ENCODE assay signal across 20 cellular contexts in genomic region chr4:152620915-152621314, GRCh38.
"Had no signal": no experiment of that assay in that cellular context is flagged by ENCODE, and none has a peak within 500 bp of the region (broad histone marks: within the 10 kb centered on the region; RNA-seq: fewer than 3 reads in every experiment).

No MANE protein-coding gene starts in this region.

- DNase-seq: activated CD4-positive, alpha-beta T cell treated with anti-CD3 and anti-CD28 coated beads, Interleukin-2, amount 10 ng/mL, durations not matched to agents 7 days and 5 days; activated CD8-positive, alpha-beta T cell treated with anti-CD3 and anti-CD28 coated beads, Interleukin-2, amount 10 ng/mL, durations not matched to agents 7 days and 5 days; activated effector memory CD4-positive, alpha-beta T cell treated with Interleukin-2 at 50 U/mL for 16 hours; activated naive CD4-positive, alpha-beta T cell treated with anti-CD3 and anti-CD28 coated beads, Interleukin-2, amount 10 ng/mL, durations not matched to agents 7 days and 5 days; activated T-cell treated with anti-CD3 and anti-CD28 coated beads, Interleukin-2, amount 50 U/mL, for 48 hours; cortex of kidney; effector CD8-positive, alpha-beta T cell; foreskin melanocyte; left lung; naive B cell; stimulated activated CD4-positive, alpha-beta T cell treated with anti-CD3 and anti-CD28 coated beads, Interleukin-12 subunit alpha, Interleukin-12 subunit beta, amount 100 ng/mL, for 4 hours; stimulated activated CD4-positive, alpha-beta T cell treated with anti-CD3 and anti-CD28 coated beads, Interleukin-1b, Interleukin-23, amount 100 ng/mL, for 48 hours; stimulated activated CD8-positive, alpha-beta memory T cell treated with anti-CD3 and anti-CD28 coated beads, Interleukin-4, amount 100 ng/mL, for 48 hours; stimulated activated naive CD4-positive, alpha-beta T cell; T-cell; thyroid gland had no signal

- ATAC-seq: activated CD8-positive, alpha-beta T cell treated with anti-CD3 and anti-CD28 coated beads, Interleukin-2, amount 10 ng/mL, durations not matched to agents 7 days and 5 days; left lung; T-cell had no signal

- H3K4me3 ChIP-seq: ascending aorta, left lung, neural progenitor cell, prostate gland, right atrium auricular region, thyroid gland had no signal
